In genomic region chr4:87151730-87152129, GRCh38 we compare ENCODE assay signal across 18 cellular contexts.
"Had no signal": no experiment of that assay in that cellular context is flagged by ENCODE, and none has a peak within 500 bp of the region (broad histone marks: within the 10 kb centered on the region; RNA-seq: fewer than 3 reads in every experiment).

No MANE protein-coding gene starts in this region.

- DNase-seq: activated CD4-positive, alpha-beta T cell treated with anti-CD3 and anti-CD28 coated beads for 48 hours; activated CD8-positive, alpha-beta memory T cell treated with anti-CD3 and anti-CD28 coated beads, Interleukin-2, amount 50 U/mL, for 4 hours; activated CD8-positive, alpha-beta T cell treated with anti-CD3 and anti-CD28 coated beads, Interleukin-2, amount 10 ng/mL, durations not matched to agents 7 days and 5 days; activated gamma-delta T cell; activated T-cell treated with anti-CD3 and anti-CD28 coated beads, Interleukin-2, amount 50 U/mL, for 48 hours; cortex of kidney; effector CD4-positive, alpha-beta T cell; heart right ventricle; left cardiac atrium; midbrain; stimulated activated CD4-positive, alpha-beta T cell treated with anti-CD3 and anti-CD28 coated beads, Interleukin-1b, Interleukin-23, amount 100 ng/mL, for 48 hours; stimulated activated naive CD8-positive, alpha-beta T cell treated with anti-CD3 and anti-CD28 coated beads, Interleukin-15, amount 100 ng/mL, for 72 hours; T-helper 2 cell; testis; upper lobe of right lung had no signal

- H3K4me3 ChIP-seq: gastroesophageal sphincter, heart right ventricle, lung, testis, upper lobe of right lung had no signal

- H3K4me1 ChIP-seq: heart right ventricle, testis, upper lobe of right lung had no signal

- H3K27ac ChIP-seq: gastroesophageal sphincter, heart right ventricle, testis, upper lobe of right lung had no signal

- H3K36me3 ChIP-seq: gastroesophageal sphincter, heart right ventricle, upper lobe of right lung had no signal

- ATAC-seq: activated CD8-positive, alpha-beta T cell treated with anti-CD3 and anti-CD28 coated beads, Interleukin-2, amount 10 ng/mL, durations not matched to agents 7 days and 5 days; gastroesophageal sphincter; heart right ventricle; left cardiac atrium; sciatic nerve; stimulated activated naive CD8-positive, alpha-beta T cell treated with anti-CD3 and anti-CD28 coated beads, Interleukin-15, amount 100 ng/mL, for 72 hours had no signal

- H3K9me3 ChIP-seq: gastroesophageal sphincter, heart right ventricle, testis, upper lobe of right lung had no signal

- H3K27me3 ChIP-seq: gastroesophageal sphincter, heart right ventricle, testis, upper lobe of right lung had no signal
